In genomic region chr16:48126801-48127644, GRCh38 we compare ENCODE assay signal across 8 cellular contexts. TPM values are rescaled to one million over a fixed set of nuclear protein-coding genes. Genes with fewer than 3 reads are reported as not detected.
DNase-seq lines count a peak whose midpoint lies in the region; ATAC-seq and TF ChIP-seq lines count a peak whose summit lies in the region.

No MANE protein-coding gene starts in this region.

- TF ChIP-seq POLR2A in gastroesophageal sphincter (IDR thresholded peaks at IDR 0.05): no peak

- no peaks in the 10 kb centered on the region for H3K36me3 ChIP-seq in cardiac muscle cell
- H3K36me3 ChIP-seq in gastroesophageal sphincter: no peaks in the 10 kb centered on the region

- WGBS in gastroesophageal sphincter (ENCODE audit: low coverage in 1 of 2), 2 donors: 17 to 25% methylated on average over 1 to 6 of the region's 13 CpGs

- CTCF ChIA-PET in RWPE1 (lab: Yijun Ruan, JAX) (interaction anchor here (0.9 kb wide), 1 partner anchor 986 kb away, joined by 4 read pairs; no protein-coding TSS in a partner anchor), HEK293T (lab: Yijun Ruan, JAX) (interaction anchor here (0.6 kb wide), 1 partner anchor 32 kb away, joined by 8 read pairs; no protein-coding TSS in a partner anchor)

- H3K4me3 ChIP-seq in cardiac muscle cell (no peak overlapping the region), gastroesophageal sphincter (no peak overlapping the region)

- peak; percentile 100 for DNase-seq in A172 (ENCODE audit: low spot score)
- peak; percentile 55 for DNase-seq in HPDE6-E6E7 (ENCODE audit: extremely low spot score)
- peak; percentile 64 for DNase-seq in RWPE1 (ENCODE audit: low spot score)
- DNase-seq in cardiac muscle cell (ENCODE audit: low read depth in 1 of 2, low spot score in 1 of 2): peak; percentile 5 to 98
- DNase-seq in OCI-M2 (lab: John Stamatoyannopoulos, UW; ENCODE audit: unreplicated experiment): no peak
- no peak for DNase-seq in HEK293T (ENCODE audit: extremely low spot score)
- no peak for DNase-seq in Ammon's horn (ENCODE audit: low spot score)

- H3K9me3 ChIP-seq in cardiac muscle cell (ENCODE audit: low read depth) (no peaks in the 10 kb centered on the region), gastroesophageal sphincter (no peaks in the 10 kb centered on the region)

- peak overlapping the region; percentile 52 for H3K27ac ChIP-seq in RWPE1
- no peak overlapping the region for H3K27ac ChIP-seq in cardiac muscle cell
- no peak overlapping the region for H3K27ac ChIP-seq in gastroesophageal sphincter

- POLR2A ChIA-PET in RWPE1 (lab: Yijun Ruan, JAX; ENCODE audit: low non-redundant PET) (no interaction called here), HEK293T (lab: Yijun Ruan, JAX) (no interaction called here)

- no peak for ATAC-seq in gastroesophageal sphincter

- H3K27me3 ChIP-seq in cardiac muscle cell (no peaks in the 10 kb centered on the region), gastroesophageal sphincter (no peaks in the 10 kb centered on the region)

- no peak for TF ChIP-seq EP300 in gastroesophageal sphincter (IDR thresholded peaks at IDR 0.05)

- TF ChIP-seq CTCF in RWPE1 (conservative IDR thresholded peaks at IDR 0.05; ENCODE audit: low read depth) (no peak), cardiac muscle cell (IDR thresholded peaks at IDR 0.05; ENCODE audit: low read depth, low read length) (no peak), gastroesophageal sphincter (IDR thresholded peaks at IDR 0.05) (no peak)

- H3K4me1 ChIP-seq in cardiac muscle cell (ENCODE audit: low read depth) (no peaks in the 10 kb centered on the region), gastroesophageal sphincter (no peaks in the 10 kb centered on the region)

TF ChIP-seq in HEK293T, 16 proteins besides CTCF, POLR2A, EP300 and RAD21:
- TF ChIP-seq ZNF384 (IDR thresholded peaks at IDR 0.05) (no peak), FOXA1 (IDR thresholded peaks at IDR 0.05) (no peak), CTBP1 (IDR thresholded peaks at IDR 0.05; ENCODE audit: borderline replicate concordance) (no peak), LEF1 (IDR thresholded peaks at IDR 0.05; ENCODE audit: borderline replicate concordance) (no peak), HDGF (IDR thresholded peaks at IDR 0.05; ENCODE audit: borderline replicate concordance) (no peak), TARDBP (IDR thresholded peaks at IDR 0.05) (no peak), SUZ12 (IDR thresholded peaks at IDR 0.05) (no peak)

RNA-seq across cellular contexts. Expression of gene ABCC12, which starts 28.8 kb away (rescaled TPM):
- not detected in 2 replicates for total RNA-seq in A172 (2014; rRNA removed; shearing (Covaris generic))
- total RNA-seq in cardiac muscle cell (0.07 TPM in 1 of 2 replicates, not detected in the other), gastroesophageal sphincter (not detected)
- not detected in 2 replicates for polyA plus RNA-seq in cardiac muscle cell

Comparison
In these comparisons a context has a peak if more than half of its experiments do, and no peak if none do; other contexts are left out.
1. DNase-seq: peak in A172 (single experiment), HPDE6-E6E7 (single experiment), RWPE1 (single experiment) and cardiac muscle cell (2 of 2); none in OCI-M2 (single experiment), HEK293T (single experiment) and Ammon's horn (single experiment).